In the genomic region with DNA sequence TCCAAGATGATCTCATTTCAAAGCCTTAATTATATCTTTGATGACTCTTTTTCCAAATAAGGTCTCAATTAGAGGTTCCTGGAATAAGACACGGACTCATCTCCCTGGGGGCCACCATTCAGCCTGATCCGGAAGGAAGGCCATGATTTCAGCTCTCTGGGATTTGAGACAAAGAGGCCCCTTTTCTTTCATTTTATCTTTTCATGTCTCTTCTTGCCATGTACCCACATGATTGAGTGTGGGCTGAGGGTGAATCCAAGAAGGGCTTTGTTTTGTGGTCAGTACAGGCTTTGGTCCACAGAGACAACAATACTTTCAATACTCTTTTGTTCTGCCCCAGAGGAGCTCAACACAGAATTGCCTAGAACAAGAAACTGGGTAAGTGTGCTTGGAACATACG, we compare ENCODE assay signal across 1 cellular context.
TF ChIP-seq lines count a peak whose summit lies in the region.

No MANE protein-coding gene starts in this region.

TF ChIP-seq in H1, 55 proteins besides CTCF, POLR2A, EP300 and RAD21 (continued from another document):
- TF ChIP-seq NRF1 (IDR thresholded peaks at IDR 0.05; ENCODE audit: low read depth, low read length): no peak
- no peak for TF ChIP-seq SRF (IDR thresholded peaks at IDR 0.05; ENCODE audit: low read depth, low read length)
- no peak for TF ChIP-seq ASH2L (IDR thresholded peaks at IDR 0.05; ENCODE audit: low read length)
- TF ChIP-seq BACH1 (IDR thresholded peaks at IDR 0.05; ENCODE audit: low read length): no peak
